Comparison of ENCODE assay signal across 1 cellular context in the genomic region with DNA sequence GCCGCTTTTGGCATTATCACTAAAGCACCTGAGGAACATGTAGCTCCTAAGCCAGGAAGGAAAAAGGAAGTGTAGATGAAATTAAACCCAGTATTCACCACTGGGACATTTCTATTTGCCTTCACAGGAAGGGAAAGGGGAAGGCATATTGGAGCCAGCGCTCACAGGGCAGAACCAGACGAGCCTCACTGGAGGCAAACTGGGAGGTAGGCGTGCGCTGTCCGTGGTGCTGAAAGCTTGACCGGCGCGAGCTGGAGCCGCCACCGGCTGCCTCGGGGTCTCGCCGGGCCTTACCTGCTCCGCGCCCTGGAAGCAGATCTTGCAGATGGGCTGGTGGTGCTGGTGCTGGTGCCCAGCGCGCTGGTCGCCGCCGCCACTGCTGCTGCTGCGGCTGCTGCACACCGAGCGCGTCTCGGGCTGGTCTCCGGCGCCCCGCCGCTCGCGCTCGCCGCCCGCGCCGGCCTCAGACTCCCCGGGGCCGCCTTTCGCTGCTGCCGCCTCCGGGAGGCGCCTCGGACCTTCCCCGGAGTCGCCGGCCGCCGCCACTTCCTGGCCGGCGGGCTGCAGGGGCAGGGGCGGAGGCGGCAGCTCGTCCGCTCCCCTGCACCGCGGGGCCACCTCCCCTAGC.
TF ChIP-seq lines count a peak whose summit lies in the region.

No MANE protein-coding gene starts in this region.

TF ChIP-seq in HepG2, 621 proteins besides CTCF, POLR2A, EP300 and RAD21 (continued from another document and continues in another):
- TF ChIP-seq SRY (CRISPR knock-in tag; IDR thresholded peaks at IDR 0.05) (peak; percentile 72; the same call in 1 of the 2 replicates), MEIS2 (CRISPR knock-in tag; IDR thresholded peaks at IDR 0.05) (peak; percentile 82), ZNF709 (CRISPR knock-in tag; IDR thresholded peaks at IDR 0.05) (no peak), ZNF7 (CRISPR knock-in tag; IDR thresholded peaks at IDR 0.05) (0 out of 2 replicates have a peak, but pooled peaks have one; percentile 35), RFX3 (CRISPR knock-in tag; IDR thresholded peaks at IDR 0.05) (no peak), KLF16 (CRISPR knock-in tag; IDR thresholded peaks at IDR 0.05) (peak in 1 of 2 experiments; percentile 56; a peak in 1 of 4 replicates), ZNF569 (CRISPR knock-in tag; IDR thresholded peaks at IDR 0.05; ENCODE audit: borderline replicate concordance) (no peak), MEIS1 (CRISPR knock-in tag; IDR thresholded peaks at IDR 0.05; ENCODE audit: borderline replicate concordance) (no peak), ISL2 (CRISPR knock-in tag; IDR thresholded peaks at IDR 0.05) (no peak), ZNF674 (CRISPR knock-in tag; IDR thresholded peaks at IDR 0.05; ENCODE audit: low read depth) (no peak), ZSCAN9 (CRISPR knock-in tag; IDR thresholded peaks at IDR 0.05; ENCODE audit: borderline replicate concordance) (peak; percentile 68; the same call in 1 of the 2 replicates), KAT7 (CRISPR knock-in tag; IDR thresholded peaks at IDR 0.05; ENCODE audit: borderline replicate concordance) (no peak), SIN3A (IDR thresholded peaks at IDR 0.05; ENCODE audit: borderline replicate concordance, low read depth, low read length) (no peak), ZNF720 (CRISPR knock-in tag; IDR thresholded peaks at IDR 0.05) (no peak), ZNF530 (CRISPR knock-in tag; IDR thresholded peaks at IDR 0.05; ENCODE audit: low read depth) (no peak), ZNF775 (CRISPR knock-in tag; IDR thresholded peaks at IDR 0.05; ENCODE audit: borderline replicate concordance) (no peak), ZNF792 (CRISPR knock-in tag; IDR thresholded peaks at IDR 0.05) (0 out of 2 replicates have a peak, but pooled peaks have one; percentile 66), NPAS2 (CRISPR knock-in tag; IDR thresholded peaks at IDR 0.05; ENCODE audit: borderline replicate concordance) (no peak), GABPB1 (CRISPR knock-in tag; IDR thresholded peaks at IDR 0.05) (0 out of 2 replicates have a peak, but pooled peaks have one; percentile 30), ZNF547 (CRISPR knock-in tag; IDR thresholded peaks at IDR 0.05) (no peak), ATF7-NPFF (CRISPR knock-in tag; IDR thresholded peaks at IDR 0.05; ENCODE audit: low read depth) (no peak), PITX1 (CRISPR knock-in tag; IDR thresholded peaks at IDR 0.05) (no peak), RAD51 (IDR thresholded peaks at IDR 0.05; ENCODE audit: borderline replicate concordance) (no peak), HMGA1 (CRISPR knock-in tag; conservative IDR thresholded peaks at IDR 0.05) (no peak), ZNF431 (CRISPR knock-in tag; IDR thresholded peaks at IDR 0.05; ENCODE audit: borderline replicate concordance, low read depth) (no peak), MIER2 (CRISPR knock-in tag; IDR thresholded peaks at IDR 0.05) (peak; percentile 97), ZMYM3 (CRISPR knock-in tag; IDR thresholded peaks at IDR 0.05) (no peak), ZNF121 (CRISPR knock-in tag; IDR thresholded peaks at IDR 0.05) (no peak), BRD4 (CRISPR knock-in tag; IDR thresholded peaks at IDR 0.05) (no peak), PHF20 (CRISPR knock-in tag; IDR thresholded peaks at IDR 0.05) (no peak), ZNF724P (CRISPR knock-in tag; IDR thresholded peaks at IDR 0.05; ENCODE audit: borderline replicate concordance) (no peak), ZSCAN21 (CRISPR knock-in tag; IDR thresholded peaks at IDR 0.05; ENCODE audit: borderline replicate concordance) (no peak; the same call in 1 of the 2 replicates), ZNF777 (CRISPR knock-in tag; IDR thresholded peaks at IDR 0.05) (0 out of 2 replicates have a peak, but pooled peaks have one; percentile 29), NCOA2 (CRISPR knock-in tag; IDR thresholded peaks at IDR 0.05) (0 out of 2 replicates have a peak, but pooled peaks have one; percentile 16), KAT8 (CRISPR knock-in tag; IDR thresholded peaks at IDR 0.05) (0 out of 2 replicates have a peak, but pooled peaks have one; percentile 25), GTF3A (CRISPR knock-in tag; conservative IDR thresholded peaks at IDR 0.05) (no peak), ZBTB38 (CRISPR knock-in tag; IDR thresholded peaks at IDR 0.05) (no peak), ZFP37 (CRISPR knock-in tag; IDR thresholded peaks at IDR 0.05; ENCODE audit: borderline replicate concordance) (0 out of 2 replicates have a peak, but pooled peaks have one; percentile 37)
- TF ChIP-seq, protein P1, sequence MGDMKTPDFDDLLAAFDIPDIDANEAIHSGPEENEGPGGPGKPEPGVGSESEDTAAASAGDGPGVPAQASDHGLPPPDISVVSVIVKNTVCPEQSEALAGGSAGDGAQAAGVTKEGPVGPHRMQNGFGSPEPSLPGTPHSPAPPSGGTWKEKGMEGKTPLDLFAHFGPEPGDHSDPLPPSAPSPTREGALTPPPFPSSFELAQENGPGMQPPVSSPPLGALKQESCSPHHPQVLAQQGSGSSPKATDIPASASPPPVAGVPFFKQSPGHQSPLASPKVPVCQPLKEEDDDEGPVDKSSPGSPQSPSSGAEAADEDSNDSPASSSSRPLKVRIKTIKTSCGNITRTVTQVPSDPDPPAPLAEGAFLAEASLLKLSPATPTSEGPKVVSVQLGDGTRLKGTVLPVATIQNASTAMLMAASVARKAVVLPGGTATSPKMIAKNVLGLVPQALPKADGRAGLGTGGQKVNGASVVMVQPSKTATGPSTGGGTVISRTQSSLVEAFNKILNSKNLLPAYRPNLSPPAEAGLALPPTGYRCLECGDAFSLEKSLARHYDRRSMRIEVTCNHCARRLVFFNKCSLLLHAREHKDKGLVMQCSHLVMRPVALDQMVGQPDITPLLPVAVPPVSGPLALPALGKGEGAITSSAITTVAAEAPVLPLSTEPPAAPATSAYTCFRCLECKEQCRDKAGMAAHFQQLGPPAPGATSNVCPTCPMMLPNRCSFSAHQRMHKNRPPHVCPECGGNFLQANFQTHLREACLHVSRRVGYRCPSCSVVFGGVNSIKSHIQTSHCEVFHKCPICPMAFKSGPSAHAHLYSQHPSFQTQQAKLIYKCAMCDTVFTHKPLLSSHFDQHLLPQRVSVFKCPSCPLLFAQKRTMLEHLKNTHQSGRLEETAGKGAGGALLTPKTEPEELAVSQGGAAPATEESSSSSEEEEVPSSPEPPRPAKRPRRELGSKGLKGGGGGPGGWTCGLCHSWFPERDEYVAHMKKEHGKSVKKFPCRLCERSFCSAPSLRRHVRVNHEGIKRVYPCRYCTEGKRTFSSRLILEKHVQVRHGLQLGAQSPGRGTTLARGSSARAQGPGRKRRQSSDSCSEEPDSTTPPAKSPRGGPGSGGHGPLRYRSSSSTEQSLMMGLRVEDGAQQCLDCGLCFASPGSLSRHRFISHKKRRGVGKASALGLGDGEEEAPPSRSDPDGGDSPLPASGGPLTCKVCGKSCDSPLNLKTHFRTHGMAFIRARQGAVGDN (CRISPR knock-in tag; IDR thresholded peaks at IDR 0.05): no peak
- TF ChIP-seq, protein P2, sequence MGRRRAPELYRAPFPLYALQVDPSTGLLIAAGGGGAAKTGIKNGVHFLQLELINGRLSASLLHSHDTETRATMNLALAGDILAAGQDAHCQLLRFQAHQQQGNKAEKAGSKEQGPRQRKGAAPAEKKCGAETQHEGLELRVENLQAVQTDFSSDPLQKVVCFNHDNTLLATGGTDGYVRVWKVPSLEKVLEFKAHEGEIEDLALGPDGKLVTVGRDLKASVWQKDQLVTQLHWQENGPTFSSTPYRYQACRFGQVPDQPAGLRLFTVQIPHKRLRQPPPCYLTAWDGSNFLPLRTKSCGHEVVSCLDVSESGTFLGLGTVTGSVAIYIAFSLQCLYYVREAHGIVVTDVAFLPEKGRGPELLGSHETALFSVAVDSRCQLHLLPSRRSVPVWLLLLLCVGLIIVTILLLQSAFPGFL (CRISPR knock-in tag; IDR thresholded peaks at IDR 0.05): no peak
- TF ChIP-seq, protein P3, sequence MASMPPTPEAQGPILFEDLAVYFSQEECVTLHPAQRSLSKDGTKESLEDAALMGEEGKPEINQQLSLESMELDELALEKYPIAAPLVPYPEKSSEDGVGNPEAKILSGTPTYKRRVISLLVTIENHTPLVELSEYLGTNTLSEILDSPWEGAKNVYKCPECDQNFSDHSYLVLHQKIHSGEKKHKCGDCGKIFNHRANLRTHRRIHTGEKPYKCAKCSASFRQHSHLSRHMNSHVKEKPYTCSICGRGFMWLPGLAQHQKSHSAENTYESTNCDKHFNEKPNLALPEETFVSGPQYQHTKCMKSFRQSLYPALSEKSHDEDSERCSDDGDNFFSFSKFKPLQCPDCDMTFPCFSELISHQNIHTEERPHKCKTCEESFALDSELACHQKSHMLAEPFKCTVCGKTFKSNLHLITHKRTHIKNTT (CRISPR knock-in tag; IDR thresholded peaks at IDR 0.05): no peak
- TF ChIP-seq, protein P4, sequence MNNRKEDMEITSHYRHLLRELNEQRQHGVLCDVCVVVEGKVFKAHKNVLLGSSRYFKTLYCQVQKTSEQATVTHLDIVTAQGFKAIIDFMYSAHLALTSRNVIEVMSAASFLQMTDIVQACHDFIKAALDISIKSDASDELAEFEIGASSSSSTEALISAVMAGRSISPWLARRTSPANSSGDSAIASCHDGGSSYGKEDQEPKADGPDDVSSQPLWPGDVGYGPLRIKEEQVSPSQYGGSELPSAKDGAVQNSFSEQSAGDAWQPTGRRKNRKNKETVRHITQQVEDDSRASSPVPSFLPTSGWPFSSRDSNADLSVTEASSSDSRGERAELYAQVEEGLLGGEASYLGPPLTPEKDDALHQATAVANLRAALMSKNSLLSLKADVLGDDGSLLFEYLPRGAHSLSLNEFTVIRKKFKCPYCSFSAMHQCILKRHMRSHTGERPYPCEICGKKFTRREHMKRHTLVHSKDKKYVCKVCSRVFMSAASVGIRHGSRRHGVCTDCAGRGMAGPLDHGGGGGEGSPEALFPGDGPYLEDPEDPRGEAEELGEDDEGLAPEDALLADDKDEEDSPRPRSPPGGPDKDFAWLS (CRISPR knock-in tag; IDR thresholded peaks at IDR 0.05; ENCODE audit: borderline replicate concordance): no peak
- TF ChIP-seq, protein P5, sequence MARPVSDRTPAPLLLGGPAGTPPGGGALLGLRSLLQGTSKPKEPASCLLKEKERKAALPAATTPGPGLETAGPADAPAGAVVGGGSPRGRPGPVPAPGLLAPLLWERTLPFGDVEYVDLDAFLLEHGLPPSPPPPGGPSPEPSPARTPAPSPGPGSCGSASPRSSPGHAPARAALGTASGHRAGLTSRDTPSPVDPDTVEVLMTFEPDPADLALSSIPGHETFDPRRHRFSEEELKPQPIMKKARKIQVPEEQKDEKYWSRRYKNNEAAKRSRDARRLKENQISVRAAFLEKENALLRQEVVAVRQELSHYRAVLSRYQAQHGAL (CRISPR knock-in tag; IDR thresholded peaks at IDR 0.05; ENCODE audit: not compliant biosample characterization): no peak
- TF ChIP-seq, protein P6, sequence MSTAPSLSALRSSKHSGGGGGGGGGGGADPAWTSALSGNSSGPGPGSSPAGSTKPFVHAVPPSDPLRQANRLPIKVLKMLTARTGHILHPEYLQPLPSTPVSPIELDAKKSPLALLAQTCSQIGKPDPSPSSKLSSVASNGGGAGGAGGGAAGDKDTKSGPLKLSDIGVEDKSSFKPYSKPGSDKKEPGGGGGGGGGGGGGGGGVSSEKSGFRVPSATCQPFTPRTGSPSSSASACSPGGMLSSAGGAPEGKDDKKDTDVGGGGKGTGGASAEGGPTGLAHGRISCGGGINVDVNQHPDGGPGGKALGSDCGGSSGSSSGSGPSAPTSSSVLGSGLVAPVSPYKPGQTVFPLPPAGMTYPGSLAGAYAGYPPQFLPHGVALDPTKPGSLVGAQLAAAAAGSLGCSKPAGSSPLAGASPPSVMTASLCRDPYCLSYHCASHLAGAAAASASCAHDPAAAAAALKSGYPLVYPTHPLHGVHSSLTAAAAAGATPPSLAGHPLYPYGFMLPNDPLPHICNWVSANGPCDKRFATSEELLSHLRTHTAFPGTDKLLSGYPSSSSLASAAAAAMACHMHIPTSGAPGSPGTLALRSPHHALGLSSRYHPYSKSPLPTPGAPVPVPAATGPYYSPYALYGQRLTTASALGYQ (CRISPR knock-in tag; IDR thresholded peaks at IDR 0.05): no peak
- TF ChIP-seq, protein P7, sequence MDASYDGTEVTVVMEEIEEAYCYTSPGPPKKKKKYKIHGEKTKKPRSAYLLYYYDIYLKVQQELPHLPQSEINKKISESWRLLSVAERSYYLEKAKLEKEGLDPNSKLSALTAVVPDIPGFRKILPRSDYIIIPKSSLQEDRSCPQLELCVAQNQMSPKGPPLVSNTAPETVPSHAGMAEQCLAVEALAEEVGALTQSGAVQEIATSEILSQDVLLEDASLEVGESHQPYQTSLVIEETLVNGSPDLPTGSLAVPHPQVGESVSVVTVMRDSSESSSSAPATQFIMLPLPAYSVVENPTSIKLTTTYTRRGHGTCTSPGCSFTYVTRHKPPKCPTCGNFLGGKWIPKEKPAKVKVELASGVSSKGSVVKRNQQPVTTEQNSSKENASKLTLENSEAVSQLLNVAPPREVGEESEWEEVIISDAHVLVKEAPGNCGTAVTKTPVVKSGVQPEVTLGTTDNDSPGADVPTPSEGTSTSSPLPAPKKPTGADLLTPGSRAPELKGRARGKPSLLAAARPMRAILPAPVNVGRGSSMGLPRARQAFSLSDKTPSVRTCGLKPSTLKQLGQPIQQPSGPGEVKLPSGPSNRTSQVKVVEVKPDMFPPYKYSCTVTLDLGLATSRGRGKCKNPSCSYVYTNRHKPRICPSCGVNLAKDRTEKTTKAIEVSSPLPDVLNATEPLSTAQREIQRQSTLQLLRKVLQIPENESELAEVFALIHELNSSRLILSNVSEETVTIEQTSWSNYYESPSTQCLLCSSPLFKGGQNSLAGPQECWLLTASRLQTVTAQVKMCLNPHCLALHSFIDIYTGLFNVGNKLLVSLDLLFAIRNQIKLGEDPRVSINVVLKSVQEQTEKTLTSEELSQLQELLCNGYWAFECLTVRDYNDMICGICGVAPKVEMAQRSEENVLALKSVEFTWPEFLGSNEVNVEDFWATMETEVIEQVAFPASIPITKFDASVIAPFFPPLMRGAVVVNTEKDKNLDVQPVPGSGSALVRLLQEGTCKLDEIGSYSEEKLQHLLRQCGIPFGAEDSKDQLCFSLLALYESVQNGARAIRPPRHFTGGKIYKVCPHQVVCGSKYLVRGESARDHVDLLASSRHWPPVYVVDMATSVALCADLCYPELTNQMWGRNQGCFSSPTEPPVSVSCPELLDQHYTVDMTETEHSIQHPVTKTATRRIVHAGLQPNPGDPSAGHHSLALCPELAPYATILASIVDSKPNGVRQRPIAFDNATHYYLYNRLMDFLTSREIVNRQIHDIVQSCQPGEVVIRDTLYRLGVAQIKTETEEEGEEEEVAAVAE (CRISPR knock-in tag; IDR thresholded peaks at IDR 0.05; ENCODE audit: borderline replicate concordance): peak; percentile 79; the same call in 1 of the 2 replicates
- TF ChIP-seq, protein P8, sequence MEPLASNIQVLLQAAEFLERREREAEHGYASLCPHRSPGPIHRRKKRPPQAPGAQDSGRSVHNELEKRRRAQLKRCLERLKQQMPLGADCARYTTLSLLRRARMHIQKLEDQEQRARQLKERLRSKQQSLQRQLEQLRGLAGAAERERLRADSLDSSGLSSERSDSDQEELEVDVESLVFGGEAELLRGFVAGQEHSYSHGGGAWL (CRISPR knock-in tag; IDR thresholded peaks at IDR 0.05): peak; percentile 67; the same call in 1 of the 2 replicates
- TF ChIP-seq, protein P9, sequence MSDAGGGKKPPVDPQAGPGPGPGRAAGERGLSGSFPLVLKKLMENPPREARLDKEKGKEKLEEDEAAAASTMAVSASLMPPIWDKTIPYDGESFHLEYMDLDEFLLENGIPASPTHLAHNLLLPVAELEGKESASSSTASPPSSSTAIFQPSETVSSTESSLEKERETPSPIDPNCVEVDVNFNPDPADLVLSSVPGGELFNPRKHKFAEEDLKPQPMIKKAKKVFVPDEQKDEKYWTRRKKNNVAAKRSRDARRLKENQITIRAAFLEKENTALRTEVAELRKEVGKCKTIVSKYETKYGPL (CRISPR knock-in tag; IDR thresholded peaks at IDR 0.05): peak; percentile 77; the same call in 1 of the 2 replicates
